ENCODE assay signal across 27 cellular contexts in genomic region chr10:84531396-84531795, GRCh38.
"Had no signal": no experiment of that assay in that cellular context is flagged by ENCODE, and none has a peak within 500 bp of the region (broad histone marks: within the 10 kb centered on the region; RNA-seq: fewer than 3 reads in every experiment).

No MANE protein-coding gene starts in this region.

- H3K4me1 ChIP-seq: esophagus muscularis mucosa, heart right ventricle, lower lobe of right lung, parathyroid adenoma, transverse colon, uterus had no signal

- H3K79me2 ChIP-seq: parathyroid adenoma had no signal

- H3K4me2 ChIP-seq: smooth muscle cell had no signal

- DNase-seq: activated CD4-positive, alpha-beta T cell treated with anti-CD3 and anti-CD28 coated beads, Interleukin-2, amount 10 ng/mL, durations not matched to agents 7 days and 5 days; activated CD8-positive, alpha-beta memory T cell treated with anti-CD3 and anti-CD28 coated beads, Interleukin-2, amount 10 ng/mL, durations not matched to agents 7 days and 5 days; activated CD8-positive, alpha-beta T cell treated with anti-CD3 and anti-CD28 coated beads for 36 hours; activated effector memory CD4-positive, alpha-beta T cell treated with anti-CD3 and anti-CD28 coated beads, Interleukin-2, amount 50 U/mL, for 16 hours; activated naive CD4-positive, alpha-beta T cell treated with anti-CD3 and anti-CD28 coated beads, Interleukin-2, amount 10 ng/mL, durations not matched to agents 7 days and 5 days; activated T-cell treated with anti-CD3 and anti-CD28 coated beads for 4 hours; amygdala; body of pancreas; effector memory CD4-positive, alpha-beta T cell; heart right ventricle; lower lobe of right lung; naive B cell; nucleus accumbens; stimulated activated CD4-positive, alpha-beta T cell treated with anti-CD3 and anti-CD28 coated beads, Interleukin-15, amount 100 ng/mL, for 24 hours; stimulated activated CD8-positive, alpha-beta memory T cell treated with anti-CD3 and anti-CD28 coated beads, Interleukin-4, amount 100 ng/mL, for 48 hours; stimulated activated naive B cell treated with anti-CD40 and anti-IgM and Interleukin-4, amounts not matched to agents 10 μg/mL and 1 μg/mL and 100 μg/mL, for 72 hours; T-helper 17 cell; transverse colon; uterus had no signal

- H3K9ac ChIP-seq: parathyroid adenoma had no signal

- FAIRE-seq: keratinocyte had no signal

- H3K27ac ChIP-seq: body of pancreas, esophagus muscularis mucosa, heart right ventricle, lower lobe of right lung, parathyroid adenoma, transverse colon, uterus, VCaP had no signal

- H3K36me3 ChIP-seq: esophagus muscularis mucosa, heart right ventricle, lower lobe of right lung, transverse colon, uterus had no signal

- H3K9me3 ChIP-seq: body of pancreas, lower lobe of right lung, transverse colon, uterus had no signal

- ATAC-seq: activated CD4-positive, CD25-positive, alpha-beta regulatory T cell treated with anti-CD3 and anti-CD28 coated beads, Interleukin-2, amount 50 U/mL, for 24 hours; activated CD8-positive, alpha-beta memory T cell treated with anti-CD3 and anti-CD28 coated beads, Interleukin-2, amount 10 ng/mL, durations not matched to agents 7 days and 5 days; activated CD8-positive, alpha-beta T cell treated with anti-CD3 and anti-CD28 coated beads for 36 hours; body of pancreas; heart right ventricle; left lobe of liver; lower lobe of right lung; sciatic nerve; stimulated activated naive B cell treated with anti-CD40 and anti-IgM and Interleukin-4, amounts not matched to agents 10 μg/mL and 1 μg/mL and 100 μg/mL, for 72 hours; T-helper 17 cell had no signal

- H3K27me3 ChIP-seq: body of pancreas, heart right ventricle, transverse colon, uterus had no signal

- H2AFZ ChIP-seq: parathyroid adenoma had no signal

- H3K4me3 ChIP-seq: body of pancreas, esophagus muscularis mucosa, heart right ventricle, lower lobe of right lung, smooth muscle cell, transverse colon, uterus had no signal
